Comparison of ENCODE assay signal across 8 cellular contexts in genomic region chr17:76909971-76910760, GRCh38. TPM values are rescaled to one million over a fixed set of nuclear protein-coding genes. Genes with fewer than 3 reads are reported as not detected.
DNase-seq lines count a peak whose midpoint lies in the region; ATAC-seq and TF ChIP-seq lines count a peak whose summit lies in the region.

No MANE protein-coding gene starts in this region.

- no peaks in the 10 kb centered on the region for H3K27me3 ChIP-seq in HL-60 (ENCODE audit: insufficient read depth, poor library complexity, severe bottlenecking)
- no peaks in the 10 kb centered on the region for H3K27me3 ChIP-seq in uterus

- H3K9me3 Mint-ChIP-seq in progenitor cell of endocrine pancreas (ENCODE audit: low read depth) = peaks cover 3% of the 10 kb centered on the region

- H3K4me1 ChIP-seq in uterus = no peaks in the 10 kb centered on the region

- TF ChIP-seq CTCF in HL-60 (IDR thresholded peaks at IDR 0.05; ENCODE audit: insufficient read depth, low read length) = no peak
- TF ChIP-seq CTCF in fibroblast of mammary gland (conservative IDR thresholded peaks at IDR 0.05; ENCODE audit: control insufficient read depth, insufficient read depth, low read depth, low read length) = no peak
- TF ChIP-seq CTCF in progenitor cell of endocrine pancreas (IDR thresholded peaks at IDR 0.05; ENCODE audit: unreplicated experiment) = no peak
- no peak for TF ChIP-seq CTCF in uterus (IDR thresholded peaks at IDR 0.05)

- H3K4me1 Mint-ChIP-seq in progenitor cell of endocrine pancreas (ENCODE audit: low read depth) = peaks cover 5% of the 10 kb centered on the region

- no peaks in the 10 kb centered on the region for H3K36me3 ChIP-seq in uterus

- no peaks in the 10 kb centered on the region for H3K36me3 Mint-ChIP-seq in progenitor cell of endocrine pancreas (ENCODE audit: insufficient read depth)

- no peak overlapping the region for H3K27ac ChIP-seq in HL-60 (replicated peaks)
- no peak overlapping the region for H3K27ac ChIP-seq in uterus

- H3K4me3 Mint-ChIP-seq in progenitor cell of endocrine pancreas (ENCODE audit: low read depth) = no peak overlapping the region

- H3K27me3 Mint-ChIP-seq in progenitor cell of endocrine pancreas = peaks cover 69% of the 10 kb centered on the region

- H3K9me3 ChIP-seq in uterus = no peaks in the 10 kb centered on the region

- no peak for ATAC-seq in HG03039 (IDR thresholded peaks at IDR 0.05; ENCODE audit: unreplicated experiment)

- intact Hi-C loops in uterus (cut with DNase I; ENCODE audit: low total_unique reads) = no loop called here

- TF ChIP-seq POLR2A in uterus (IDR thresholded peaks at IDR 0.05) = no peak

- peak; percentile 1 to 17 for DNase-seq in HL-60 (ENCODE audit: low read depth in 1 of 2, low spot score in 1 of 2)
- peak; percentile 48 for DNase-seq in UCSD-AML1 (lab: John Stamatoyannopoulos, UW; ENCODE audit: unreplicated experiment)
- peak; percentile 18 for DNase-seq in fibroblast of mammary gland (ENCODE audit: low read depth)
- peak; percentile 80 for DNase-seq in progenitor cell of endocrine pancreas (ENCODE audit: low spot score, unreplicated experiment)
- DNase-seq in SKM-1 treated with dmso at 0.1 percent for 144 hours (lab: John Stamatoyannopoulos, UW; ENCODE audit: unreplicated experiment) = no peak
- no peak for DNase-seq in uterus
- DNase-seq in NCI-H526 treated with DMSO at 0.1 percent for 48 hours (lab: John Stamatoyannopoulos, UW) = no peak

- H3K27ac Mint-ChIP-seq in progenitor cell of endocrine pancreas = no peak overlapping the region

- H3K4me3 ChIP-seq in HL-60 (replicated peaks; ENCODE audit: insufficient read depth, low read length) = no peak overlapping the region
- no peak overlapping the region for H3K4me3 ChIP-seq in fibroblast of mammary gland (ENCODE audit: control insufficient read depth, low read depth, low read length)
- no peak overlapping the region for H3K4me3 ChIP-seq in uterus

RNA-seq across cellular contexts. Expression of gene MGAT5B, which starts 42.0 kb away (rescaled TPM):
- 2.8 and 4.6 TPM in 2 replicates for total RNA-seq in progenitor cell of endocrine pancreas
- 1 to 10 TPM in 2 of 4 donors, under 1 TPM in 1, not detected in 1; 0.59 to 3.3 (median 1.5) TPM for total RNA-seq in uterus

Comparison
In these comparisons a context has a peak if more than half of its experiments do, and no peak if none do; other contexts are left out.
1. DNase-seq: peak in HL-60 (2 of 2), UCSD-AML1 (single experiment), fibroblast of mammary gland (single experiment) and progenitor cell of endocrine pancreas (single experiment); none in SKM-1 treated with dmso at 0.1 percent for 144 hours (single experiment), uterus (0 of 2) and NCI-H526 treated with DMSO at 0.1 percent for 48 hours (single experiment).